ENCODE assay signal across 30 cellular contexts in genomic region chr9:494764-495163, GRCh38.
"Had no signal": no experiment of that assay in that cellular context is flagged by ENCODE, and none has a peak within 500 bp of the region (broad histone marks: within the 10 kb centered on the region; RNA-seq: fewer than 3 reads in every experiment).

No MANE protein-coding gene starts in this region.

- H3K27me3 ChIP-seq: brain microvascular endothelial cell, esophagus muscularis mucosa, heart left ventricle had no signal

- H3K4me1 ChIP-seq: esophagus muscularis mucosa, foreskin keratinocyte, gastrocnemius medialis, heart left ventricle had no signal

- H3K4me3 ChIP-seq: esophagus muscularis mucosa, gastrocnemius medialis, heart left ventricle had no signal

- ATAC-seq: activated T-cell treated with anti-CD3 and anti-CD28 coated beads, Interleukin-2, amount 50 U/mL, for 72 hours; effector memory CD8-positive, alpha-beta T cell; foreskin keratinocyte; gastrocnemius medialis; heart left ventricle; WTC11 had no signal

- H3K9me3 ChIP-seq: esophagus muscularis mucosa, gastrocnemius medialis, heart left ventricle had no signal

- H3K36me3 ChIP-seq: brain microvascular endothelial cell, esophagus muscularis mucosa, gastrocnemius medialis, heart left ventricle had no signal

- FAIRE-seq: astrocyte, bronchial epithelial cell, colon had no signal

- DNase-seq: activated CD4-positive, alpha-beta memory T cell treated with anti-CD3 and anti-CD28 coated beads, Interleukin-2, amount 10 ng/mL, durations not matched to agents 7 days and 5 days; activated CD4-positive, alpha-beta T cell treated with anti-CD3 and anti-CD28 coated beads for 1 hour; activated CD4-positive, alpha-beta T cell treated with anti-CD3 and anti-CD28 coated beads for 4 hours; activated CD4-positive, alpha-beta T cell treated with anti-CD3 and anti-CD28 coated beads, Interleukin-2, amount 10 ng/mL, durations not matched to agents 7 days and 5 days; activated CD4-positive, alpha-beta T cell treated with anti-CD3 and anti-CD28 coated beads, Interleukin-2, amount 50 U/mL, for 4 hours; activated CD8-positive, alpha-beta memory T cell treated with anti-CD3 and anti-CD28 coated beads, Interleukin-2, amount 50 U/mL, for 48 hours; activated gamma-delta T cell treated with Interleukin-2 at 50 U/mL for 16 hours; activated naive CD4-positive, alpha-beta T cell treated with anti-CD3 and anti-CD28 coated beads, Interleukin-2, amount 50 U/mL, for 16 hours; activated naive CD4-positive, alpha-beta T cell treated with Interleukin-2 at 50 U/mL for 16 hours; activated T-cell treated with anti-CD3 and anti-CD28 coated beads for 4 hours; activated T-cell treated with anti-CD3 and anti-CD28 coated beads, Interleukin-2, amount 50 U/mL, for 24 hours; activated T-cell treated with anti-CD3 and anti-CD28 coated beads, Interleukin-2, amount 50 U/mL, for 72 hours; amniotic stem cell; anterior cingulate cortex; brain microvascular endothelial cell; cortex of kidney; dermis blood vessel endothelial cell; effector CD4-positive, alpha-beta T cell; effector memory CD8-positive, alpha-beta T cell; erythroblast; foreskin keratinocyte; gastrocnemius medialis; glutamatergic neuron; heart left ventricle; T-helper 2 cell had no signal

- H3K27ac ChIP-seq: brain microvascular endothelial cell, esophagus muscularis mucosa, foreskin keratinocyte, gastrocnemius medialis, heart left ventricle had no signal
